1 cellular context compared by ENCODE assay signal in the genomic region with DNA sequence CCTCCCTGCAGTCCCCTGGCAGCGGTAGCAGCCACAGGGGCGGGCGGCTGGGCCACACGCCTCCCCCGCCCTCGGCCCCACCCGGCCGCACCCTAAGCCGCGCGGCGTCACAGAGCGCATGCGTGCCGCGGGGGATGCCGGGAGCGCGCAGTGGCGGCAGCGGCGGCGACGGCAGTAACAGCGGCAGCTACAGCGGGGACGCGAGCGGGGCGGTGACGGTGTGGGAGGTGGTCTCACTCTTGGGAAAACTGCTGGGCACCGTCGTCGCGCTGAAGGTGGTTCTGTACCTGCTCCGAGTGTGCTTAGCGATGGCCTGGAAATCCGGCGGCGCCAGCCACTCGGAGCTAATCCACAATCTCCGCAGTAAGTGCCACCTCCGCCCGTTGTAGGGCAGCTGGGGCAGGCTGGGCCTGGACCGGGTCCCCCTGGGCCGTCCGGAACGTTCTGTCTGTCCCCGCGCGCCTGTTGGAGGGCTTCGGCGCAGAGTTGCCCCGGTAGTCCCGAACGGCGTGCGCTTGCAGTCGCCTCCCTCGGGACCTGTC.
A peak's percentile ranks its signal among the peaks of the same experiment; 100 is the strongest.
TF ChIP-seq lines count a peak whose summit lies in the region.

PCMT1 (plus strand) TSS at position 148 of the 542 bp plus-strand sequence; CDS start at position 309, 161 bp downstream.

TF ChIP-seq in HepG2, 621 proteins besides CTCF, POLR2A, EP300 and RAD21 (continued from another document and continues in another):
- TF ChIP-seq ARID3A (IDR thresholded peaks at IDR 0.05; ENCODE audit: low read depth, low read length) (no peak), KDM2A (CRISPR knock-in tag; IDR thresholded peaks at IDR 0.05; ENCODE audit: borderline replicate concordance, low read depth) (peak; percentile 55; the same call in 1 of the 2 replicates), ZHX1 (CRISPR knock-in tag; IDR thresholded peaks at IDR 0.05; ENCODE audit: low read depth) (no peak; the same call in 1 of the 2 replicates), ZSCAN31 (CRISPR knock-in tag; IDR thresholded peaks at IDR 0.05; ENCODE audit: low read depth) (peak; percentile 96), ZNF142 (CRISPR knock-in tag; IDR thresholded peaks at IDR 0.05) (peak; percentile 49; the same call in 1 of the 2 replicates), ZFP1 (CRISPR knock-in tag; IDR thresholded peaks at IDR 0.05) (no peak), KDM5A (IDR thresholded peaks at IDR 0.05; ENCODE audit: borderline replicate concordance, low read length) (peak; percentile 81; the same call in 1 of the 2 replicates), POLR2G (IDR thresholded peaks at IDR 0.05; ENCODE audit: low read depth, low read length) (peak; percentile 55; the same call in 1 of the 2 replicates), ZNF354B (CRISPR knock-in tag; IDR thresholded peaks at IDR 0.05) (peak; percentile 63; the same call in 1 of the 2 replicates), ZNF317 (CRISPR knock-in tag; IDR thresholded peaks at IDR 0.05) (no peak), ATM (IDR thresholded peaks at IDR 0.05; ENCODE audit: borderline replicate concordance) (no peak), E2F1 (CRISPR knock-in tag; IDR thresholded peaks at IDR 0.05) (peak; percentile 68; the same call in 1 of the 2 replicates), ZNF850 (CRISPR knock-in tag; conservative IDR thresholded peaks at IDR 0.05) (no peak), ZNF431 (CRISPR knock-in tag; IDR thresholded peaks at IDR 0.05; ENCODE audit: borderline replicate concordance, low read depth) (peak; percentile 33; the same call in 1 of the 2 replicates), ZNF619 (CRISPR knock-in tag; IDR thresholded peaks at IDR 0.05) (0 out of 2 replicates have a peak, but pooled peaks have one; percentile 12), GATAD2A (CRISPR knock-in tag; IDR thresholded peaks at IDR 0.05) (0 out of 2 replicates have a peak, but pooled peaks have one; percentile 21), ZNF350 (CRISPR knock-in tag; IDR thresholded peaks at IDR 0.05; ENCODE audit: borderline replicate concordance, low read depth) (peak; percentile 79; the same call in 1 of the 2 replicates), ZBTB20 (CRISPR knock-in tag; IDR thresholded peaks at IDR 0.05; ENCODE audit: borderline replicate concordance, low read depth) (no peak), ZNF616 (CRISPR knock-in tag; IDR thresholded peaks at IDR 0.05; ENCODE audit: low read depth) (peak; percentile 83), ZNF570 (CRISPR knock-in tag; IDR thresholded peaks at IDR 0.05; ENCODE audit: borderline replicate concordance) (no peak), KDM1A (CRISPR knock-in tag; IDR thresholded peaks at IDR 0.05) (no peak), NR2F2 (IDR thresholded peaks at IDR 0.05; ENCODE audit: borderline replicate concordance, low read depth) (no peak; the same call in 1 of the 2 replicates), ZNF615 (CRISPR knock-in tag; IDR thresholded peaks at IDR 0.05; ENCODE audit: borderline replicate concordance) (no peak), KDM5B (CRISPR knock-in tag; IDR thresholded peaks at IDR 0.05; ENCODE audit: borderline replicate concordance) (peak; percentile 83), PLRG1 (conservative IDR thresholded peaks at IDR 0.05) (no peak), ZNF333 (CRISPR knock-in tag; IDR thresholded peaks at IDR 0.05; ENCODE audit: borderline replicate concordance) (no peak), ZSCAN5A (CRISPR knock-in tag; IDR thresholded peaks at IDR 0.05; ENCODE audit: borderline replicate concordance) (peak; percentile 85; the same call in 1 of the 2 replicates)
- TF ChIP-seq, protein P1, sequence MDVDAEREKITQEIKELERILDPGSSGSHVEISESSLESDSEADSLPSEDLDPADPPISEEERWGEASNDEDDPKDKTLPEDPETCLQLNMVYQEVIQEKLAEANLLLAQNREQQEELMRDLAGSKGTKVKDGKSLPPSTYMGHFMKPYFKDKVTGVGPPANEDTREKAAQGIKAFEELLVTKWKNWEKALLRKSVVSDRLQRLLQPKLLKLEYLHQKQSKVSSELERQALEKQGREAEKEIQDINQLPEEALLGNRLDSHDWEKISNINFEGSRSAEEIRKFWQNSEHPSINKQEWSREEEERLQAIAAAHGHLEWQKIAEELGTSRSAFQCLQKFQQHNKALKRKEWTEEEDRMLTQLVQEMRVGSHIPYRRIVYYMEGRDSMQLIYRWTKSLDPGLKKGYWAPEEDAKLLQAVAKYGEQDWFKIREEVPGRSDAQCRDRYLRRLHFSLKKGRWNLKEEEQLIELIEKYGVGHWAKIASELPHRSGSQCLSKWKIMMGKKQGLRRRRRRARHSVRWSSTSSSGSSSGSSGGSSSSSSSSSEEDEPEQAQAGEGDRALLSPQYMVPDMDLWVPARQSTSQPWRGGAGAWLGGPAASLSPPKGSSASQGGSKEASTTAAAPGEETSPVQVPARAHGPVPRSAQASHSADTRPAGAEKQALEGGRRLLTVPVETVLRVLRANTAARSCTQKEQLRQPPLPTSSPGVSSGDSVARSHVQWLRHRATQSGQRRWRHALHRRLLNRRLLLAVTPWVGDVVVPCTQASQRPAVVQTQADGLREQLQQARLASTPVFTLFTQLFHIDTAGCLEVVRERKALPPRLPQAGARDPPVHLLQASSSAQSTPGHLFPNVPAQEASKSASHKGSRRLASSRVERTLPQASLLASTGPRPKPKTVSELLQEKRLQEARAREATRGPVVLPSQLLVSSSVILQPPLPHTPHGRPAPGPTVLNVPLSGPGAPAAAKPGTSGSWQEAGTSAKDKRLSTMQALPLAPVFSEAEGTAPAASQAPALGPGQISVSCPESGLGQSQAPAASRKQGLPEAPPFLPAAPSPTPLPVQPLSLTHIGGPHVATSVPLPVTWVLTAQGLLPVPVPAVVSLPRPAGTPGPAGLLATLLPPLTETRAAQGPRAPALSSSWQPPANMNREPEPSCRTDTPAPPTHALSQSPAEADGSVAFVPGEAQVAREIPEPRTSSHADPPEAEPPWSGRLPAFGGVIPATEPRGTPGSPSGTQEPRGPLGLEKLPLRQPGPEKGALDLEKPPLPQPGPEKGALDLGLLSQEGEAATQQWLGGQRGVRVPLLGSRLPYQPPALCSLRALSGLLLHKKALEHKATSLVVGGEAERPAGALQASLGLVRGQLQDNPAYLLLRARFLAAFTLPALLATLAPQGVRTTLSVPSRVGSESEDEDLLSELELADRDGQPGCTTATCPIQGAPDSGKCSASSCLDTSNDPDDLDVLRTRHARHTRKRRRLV (CRISPR knock-in tag; IDR thresholded peaks at IDR 0.05) = no peak
- TF ChIP-seq, protein P2, sequence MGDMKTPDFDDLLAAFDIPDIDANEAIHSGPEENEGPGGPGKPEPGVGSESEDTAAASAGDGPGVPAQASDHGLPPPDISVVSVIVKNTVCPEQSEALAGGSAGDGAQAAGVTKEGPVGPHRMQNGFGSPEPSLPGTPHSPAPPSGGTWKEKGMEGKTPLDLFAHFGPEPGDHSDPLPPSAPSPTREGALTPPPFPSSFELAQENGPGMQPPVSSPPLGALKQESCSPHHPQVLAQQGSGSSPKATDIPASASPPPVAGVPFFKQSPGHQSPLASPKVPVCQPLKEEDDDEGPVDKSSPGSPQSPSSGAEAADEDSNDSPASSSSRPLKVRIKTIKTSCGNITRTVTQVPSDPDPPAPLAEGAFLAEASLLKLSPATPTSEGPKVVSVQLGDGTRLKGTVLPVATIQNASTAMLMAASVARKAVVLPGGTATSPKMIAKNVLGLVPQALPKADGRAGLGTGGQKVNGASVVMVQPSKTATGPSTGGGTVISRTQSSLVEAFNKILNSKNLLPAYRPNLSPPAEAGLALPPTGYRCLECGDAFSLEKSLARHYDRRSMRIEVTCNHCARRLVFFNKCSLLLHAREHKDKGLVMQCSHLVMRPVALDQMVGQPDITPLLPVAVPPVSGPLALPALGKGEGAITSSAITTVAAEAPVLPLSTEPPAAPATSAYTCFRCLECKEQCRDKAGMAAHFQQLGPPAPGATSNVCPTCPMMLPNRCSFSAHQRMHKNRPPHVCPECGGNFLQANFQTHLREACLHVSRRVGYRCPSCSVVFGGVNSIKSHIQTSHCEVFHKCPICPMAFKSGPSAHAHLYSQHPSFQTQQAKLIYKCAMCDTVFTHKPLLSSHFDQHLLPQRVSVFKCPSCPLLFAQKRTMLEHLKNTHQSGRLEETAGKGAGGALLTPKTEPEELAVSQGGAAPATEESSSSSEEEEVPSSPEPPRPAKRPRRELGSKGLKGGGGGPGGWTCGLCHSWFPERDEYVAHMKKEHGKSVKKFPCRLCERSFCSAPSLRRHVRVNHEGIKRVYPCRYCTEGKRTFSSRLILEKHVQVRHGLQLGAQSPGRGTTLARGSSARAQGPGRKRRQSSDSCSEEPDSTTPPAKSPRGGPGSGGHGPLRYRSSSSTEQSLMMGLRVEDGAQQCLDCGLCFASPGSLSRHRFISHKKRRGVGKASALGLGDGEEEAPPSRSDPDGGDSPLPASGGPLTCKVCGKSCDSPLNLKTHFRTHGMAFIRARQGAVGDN (CRISPR knock-in tag; IDR thresholded peaks at IDR 0.05) = peak; percentile 94
